1 cellular context compared by ENCODE assay signal in genomic region chr12:122182887-122183587, GRCh38.
A peak's percentile ranks its signal among the peaks of the same experiment; 100 is the strongest.
TF ChIP-seq lines count a peak whose summit lies in the region.

LRRC43 (plus strand) TSS chr12:122183123; CDS start chr12:122183145, 22 bp downstream.

TF ChIP-seq in HepG2, 621 proteins besides CTCF, POLR2A, EP300 and RAD21 (continued from another document):
- no peak for TF ChIP-seq MAZ (IDR thresholded peaks at IDR 0.05; ENCODE audit: borderline replicate concordance, low read depth, low read length)
- TF ChIP-seq MAZ (CRISPR knock-in tag; IDR thresholded peaks at IDR 0.05; ENCODE audit: low read depth) = no peak
- peak; percentile 26; the same call in 1 of the 2 replicates for TF ChIP-seq ZFY (CRISPR knock-in tag; IDR thresholded peaks at IDR 0.05)
- TF ChIP-seq ZSCAN20 (CRISPR knock-in tag; IDR thresholded peaks at IDR 0.05; ENCODE audit: borderline replicate concordance) = no peak
- TF ChIP-seq ZNF746 (CRISPR knock-in tag; IDR thresholded peaks at IDR 0.05) = no peak
- no peak for TF ChIP-seq ZNF883 (CRISPR knock-in tag; IDR thresholded peaks at IDR 0.05; ENCODE audit: not compliant biosample characterization)
- TF ChIP-seq ZNF101 (CRISPR knock-in tag; IDR thresholded peaks at IDR 0.05; ENCODE audit: borderline replicate concordance, low read depth) = no peak
- 0 out of 2 replicates have a peak, but pooled peaks have one; percentile 12 for TF ChIP-seq SALL1 (CRISPR knock-in tag; IDR thresholded peaks at IDR 0.05)
- TF ChIP-seq RFX1 (IDR thresholded peaks at IDR 0.05) = 0 out of 2 replicates have a peak, but pooled peaks have one; percentile 16
- TF ChIP-seq SALL2 (CRISPR knock-in tag; IDR thresholded peaks at IDR 0.05) = no peak
